ENCODE assay signal across 14 cellular contexts in genomic region chr10:67815571-67816059, GRCh38. TPM values are rescaled to one million over a fixed set of nuclear protein-coding genes. Genes with fewer than 3 reads are reported as not detected.
DNase-seq lines count a peak whose midpoint lies in the region; ATAC-seq, FAIRE-seq and TF ChIP-seq lines count a peak whose summit lies in the region.
"Had no signal": no experiment of that assay in that cellular context is flagged by ENCODE, and none has a peak within 500 bp of the region (broad histone marks: within the 10 kb centered on the region; RNA-seq: fewer than 3 reads in every experiment).

No MANE protein-coding gene starts in this region.

- no peaks in the 10 kb centered on the region for H3K9me3 Mint-ChIP-seq in activated T-helper 2 cell treated with anti-CD3 and anti-CD28 coated beads, Interferon-gamma antibody, Interleukin-2, Interleukin-4, amounts not matched to agents 10 μg/mL and 5 μg/mL and 100 μg/mL, durations not matched to agents 14 hours and 24 hours and 36 hours
- no peaks in the 10 kb centered on the region for H3K9me3 Mint-ChIP-seq in effector memory CD8-positive, alpha-beta T cell

- H3K4me3 Mint-ChIP-seq in activated T-helper 2 cell treated with anti-CD3 and anti-CD28 coated beads, Interferon-gamma antibody, Interleukin-2, Interleukin-4, amounts not matched to agents 10 μg/mL and 5 μg/mL and 100 μg/mL, durations not matched to agents 14 hours and 24 hours and 36 hours (ENCODE audit: low read depth), result no peak overlapping the region
- no peak overlapping the region for H3K4me3 Mint-ChIP-seq in effector memory CD8-positive, alpha-beta T cell
- H3K4me3 Mint-ChIP-seq: nephron had no signal

- H3K4me1 ChIP-seq in vagina, result no peaks in the 10 kb centered on the region

- no peaks in the 10 kb centered on the region for H3K27me3 Mint-ChIP-seq in activated T-helper 2 cell treated with anti-CD3 and anti-CD28 coated beads, Interferon-gamma antibody, Interleukin-2, Interleukin-4, amounts not matched to agents 10 μg/mL and 5 μg/mL and 100 μg/mL, durations not matched to agents 14 hours and 24 hours and 36 hours (ENCODE audit: low read depth)
- peaks cover 15 to 16% of the 10 kb centered on the region in 2 donors for H3K27me3 Mint-ChIP-seq in effector memory CD8-positive, alpha-beta T cell

- H3K9me3 ChIP-seq in vagina, result no peaks in the 10 kb centered on the region

- no peaks in the 10 kb centered on the region for H3K36me3 ChIP-seq in vagina

- no peak for TF ChIP-seq POLR2A in vagina (IDR thresholded peaks at IDR 0.05)

- no peak overlapping the region for H3K4me3 ChIP-seq in vagina

- peaks cover 11% of the 10 kb centered on the region for H3K4me1 Mint-ChIP-seq in activated T-helper 2 cell treated with anti-CD3 and anti-CD28 coated beads, Interferon-gamma antibody, Interleukin-2, Interleukin-4, amounts not matched to agents 10 μg/mL and 5 μg/mL and 100 μg/mL, durations not matched to agents 14 hours and 24 hours and 36 hours (ENCODE audit: low read depth)
- no peaks in the 10 kb centered on the region for H3K4me1 Mint-ChIP-seq in effector memory CD8-positive, alpha-beta T cell (ENCODE audit: low read depth in 2 of 2)
- H3K4me1 Mint-ChIP-seq: nephron had no signal

- DNase-seq in Daoy (ENCODE audit: low read depth), result peak; percentile 9
- peak; percentile 56 for DNase-seq in NCI-H1436 treated with DMSO at 0.1 percent for 48 hours (lab: John Stamatoyannopoulos, UW)
- no peak for DNase-seq in activated T-helper 2 cell treated with anti-CD3 and anti-CD28 coated beads, Interferon-gamma antibody, Interleukin-2, Interleukin-4, amounts not matched to agents 10 μg/mL and 5 μg/mL and 100 μg/mL, durations not matched to agents 14 hours and 24 hours and 36 hours (ENCODE audit: low spot score)
- DNase-seq in vagina (ENCODE audit: extremely low spot score in 2 of 2), result no peak
- DNase-seq in effector memory CD8-positive, alpha-beta T cell, result no peak
- DNase-seq in sciatic nerve (ENCODE audit: low spot score), result no peak
- DNase-seq: DND-41, kidney, NCI-H510A treated with DMSO at 0.1 percent for 48 hours, small intestine, SW 1271 had no signal

- peak; percentile 100 for FAIRE-seq in islet of Langerhans (lab: Jason Lieb, UNC)
- FAIRE-seq: small intestine had no signal

- H3K27me3 ChIP-seq in vagina, result no peaks in the 10 kb centered on the region

- TF ChIP-seq CTCF in vagina (IDR thresholded peaks at IDR 0.05), result no peak

- H3K27ac Mint-ChIP-seq in activated T-helper 2 cell treated with anti-CD3 and anti-CD28 coated beads, Interferon-gamma antibody, Interleukin-2, Interleukin-4, amounts not matched to agents 10 μg/mL and 5 μg/mL and 100 μg/mL, durations not matched to agents 14 hours and 24 hours and 36 hours, result peak overlapping the region; percentile 69
- no peak overlapping the region for H3K27ac Mint-ChIP-seq in effector memory CD8-positive, alpha-beta T cell
- H3K27ac Mint-ChIP-seq: nephron had no signal

- peaks cover under 1% of the 10 kb centered on the region for H3K36me3 Mint-ChIP-seq in activated T-helper 2 cell treated with anti-CD3 and anti-CD28 coated beads, Interferon-gamma antibody, Interleukin-2, Interleukin-4, amounts not matched to agents 10 μg/mL and 5 μg/mL and 100 μg/mL, durations not matched to agents 14 hours and 24 hours and 36 hours (ENCODE audit: low read depth)
- no peaks in the 10 kb centered on the region for H3K36me3 Mint-ChIP-seq in effector memory CD8-positive, alpha-beta T cell (ENCODE audit: insufficient read depth)

- no peak overlapping the region for H3K27ac ChIP-seq in vagina

- intact Hi-C loops in activated T-helper 2 cell treated with anti-CD3 and anti-CD28 coated beads, Interferon-gamma antibody, Interleukin-2, Interleukin-4, amounts not matched to agents 10 μg/mL and 5 μg/mL and 100 μg/mL, durations not matched to agents 14 hours and 24 hours and 36 hours (cut with micrococcal nuclease), result loop anchor here (1.0 kb wide), 1 partner anchor 24 kb away; no protein-coding TSS in a partner anchor
- intact Hi-C loops in vagina (cut with DNase I), result no loop called here
- intact Hi-C loops in sciatic nerve (cut with DNase I), result no loop called here

- ATAC-seq in effector memory CD8-positive, alpha-beta T cell (replicated peaks), result no peak
- ATAC-seq in HG03378 (IDR thresholded peaks at IDR 0.05; ENCODE audit: unreplicated experiment), result no peak
- ATAC-seq in sciatic nerve, result no peak

RNA-seq across cellular contexts. Expression of gene DNAJC12, which starts 22.4 kb away (rescaled TPM):
- 3.2 and 3.4 TPM in 2 replicates for total RNA-seq in Daoy (2014; rRNA removed; shearing (Covaris generic))
- total RNA-seq in activated T-helper 2 cell treated with anti-CD3 and anti-CD28 coated beads, Interferon-gamma antibody, Interleukin-2, Interleukin-4, amounts not matched to agents 10 μg/mL and 5 μg/mL and 100 μg/mL, durations not matched to agents 14 hours and 24 hours and 36 hours, result 11.0 and 12.6 TPM in 2 replicates
- total RNA-seq in vagina (2.7 TPM), sciatic nerve (5.1 TPM)

Comparison
In these comparisons a context has a peak if more than half of its experiments do, and no peak if none do; other contexts are left out.
1. DNase-seq: peak in Daoy (single experiment) and NCI-H1436 treated with DMSO at 0.1 percent for 48 hours (single experiment); none in activated T-helper 2 cell treated with anti-CD3 and anti-CD28 coated beads, Interferon-gamma antibody, Interleukin-2, Interleukin-4, amounts not matched to agents 10 μg/mL and 5 μg/mL and 100 μg/mL, durations not matched to agents 14 hours and 24 hours and 36 hours (single experiment), vagina (0 of 2), effector memory CD8-positive, alpha-beta T cell (0 of 3) and sciatic nerve (single experiment).